Comparison of ENCODE assay signal across 30 cellular contexts in the genomic region with DNA sequence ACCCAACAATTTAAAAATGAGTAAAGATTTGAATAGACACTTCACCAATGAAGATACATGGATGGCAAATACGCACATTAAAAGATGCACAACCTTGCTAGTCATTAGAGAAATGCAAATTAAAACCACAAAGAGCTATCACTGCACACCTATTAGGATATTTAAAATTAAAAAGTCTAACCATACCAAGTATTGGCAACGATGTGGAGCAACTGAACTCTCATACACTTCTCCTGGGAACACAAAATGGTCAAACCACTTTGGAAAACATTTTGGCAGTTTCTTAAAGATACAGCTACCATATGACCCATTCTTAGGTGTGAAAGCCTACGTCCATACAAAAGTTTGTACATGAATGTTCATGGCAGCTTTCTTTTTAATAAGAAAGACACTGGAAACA. TPM values are rescaled to one million over a fixed set of nuclear protein-coding genes. Genes with fewer than 3 reads are reported as not detected.
"Had no signal": no experiment of that assay in that cellular context is flagged by ENCODE, and none has a peak within 500 bp of the region (broad histone marks: within the 10 kb centered on the region; RNA-seq: fewer than 3 reads in every experiment).

No MANE protein-coding gene starts in this region.

- H3K9me3 ChIP-seq: pancreas, prostate gland, suprapubic skin, thoracic aorta had no signal

- H3K27ac ChIP-seq: left lung, lower lobe of right lung, pancreas, prostate gland, sigmoid colon, spleen, suprapubic skin, thoracic aorta, tibial artery, upper lobe of right lung had no signal

- H3K4me1 ChIP-seq: left lung, lower lobe of right lung, pancreas, prostate gland, sigmoid colon, suprapubic skin, upper lobe of right lung had no signal

- DNase-seq: hippocampal formation; left colon; left lung; lower lobe of right lung; mammary epithelial cell; mesenchymal stem cell; naive thymus-derived CD8-positive, alpha-beta T cell; nucleus accumbens; pancreas; posterior cingulate gyrus; retina; right cardiac atrium; sigmoid colon; small intestine; spleen; stimulated activated CD4-positive, alpha-beta T cell treated with anti-CD3 and anti-CD28 coated beads, Interleukin-4, amount 100 ng/mL, for 24 hours; stimulated activated naive CD4-positive, alpha-beta T cell; tibial artery; trophoblast cell; upper lobe of right lung had no signal

- H3K27me3 ChIP-seq: left lung, pancreas, sigmoid colon, spleen, suprapubic skin, tibial artery, upper lobe of right lung had no signal

- FAIRE-seq: keratinocyte, pancreas, small intestine, urothelium cell line had no signal

- ATAC-seq: left colon; left lung; lower lobe of right lung; naive thymus-derived CD8-positive, alpha-beta T cell; pancreas; right cardiac atrium; stimulated activated effector memory CD8-positive, alpha-beta T cell treated with anti-CD3 and anti-CD28 coated beads, Interleukin-12 subunit alpha, Interleukin-12 subunit beta, amount 100 ng/mL, for 72 hours; upper lobe of right lung had no signal

- H3K4me3 ChIP-seq: left lung, lower lobe of right lung, pancreas, prostate gland, sigmoid colon, spleen, suprapubic skin, thoracic aorta, tibial artery, upper lobe of right lung had no signal

RNA-seq across cellular contexts. Expression of a gene that starts 41.4 kb away (rescaled TPM):
- total RNA-seq: left colon; left lung; mucosa of gallbladder; naive thymus-derived CD8-positive, alpha-beta T cell; osteoblast; right cardiac atrium; spleen; subcutaneous adipose tissue; suprapubic skin; thoracic aorta; upper lobe of right lung had no signal
- polyA plus RNA-seq: liver, mammary epithelial cell, sigmoid colon had no signal
